In the genomic region with DNA sequence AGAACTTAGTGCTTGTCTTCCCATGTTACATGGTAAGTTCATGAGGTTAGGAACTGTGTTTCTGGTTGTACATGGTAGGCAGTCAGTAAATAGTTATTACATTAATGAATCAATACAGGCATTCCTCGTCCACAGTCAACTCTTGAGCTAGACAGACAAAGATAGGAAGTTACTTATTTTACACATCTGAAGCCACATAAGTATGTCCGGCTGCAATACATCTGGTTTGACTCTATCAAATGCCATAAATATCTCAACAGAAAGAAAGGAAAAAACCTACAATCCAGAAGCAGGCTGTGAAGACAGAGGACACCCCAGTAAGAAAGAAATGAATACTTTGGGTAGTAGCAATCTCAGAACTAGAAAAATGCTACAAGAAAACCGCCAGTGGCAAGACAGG, we compare ENCODE assay signal across 15 cellular contexts.
A peak's percentile ranks its signal among the peaks of the same experiment; 100 is the strongest.
DNase-seq lines count a peak whose midpoint lies in the region; ATAC-seq and TF ChIP-seq lines count a peak whose summit lies in the region.
"Had no signal": no experiment of that assay in that cellular context is flagged by ENCODE, and none has a peak within 500 bp of the region (broad histone marks: within the 10 kb centered on the region; RNA-seq: fewer than 3 reads in every experiment).

No MANE protein-coding gene starts in this region.

- CTCF ChIA-PET in Calu3 (lab: Charles Lee) (no interaction called here), IMR-90 (lab: Yijun Ruan, JAX) (interaction anchor here (0.6 kb wide), 1 partner anchor 30 kb away, joined by 7 read pairs; no protein-coding TSS in a partner anchor)

- H3K79me1 ChIP-seq in IMR-90 (ENCODE audit: low read depth in 1 of 2, low read length in 2 of 2) = peaks cover 40 to 90% of the 10 kb centered on the region in 2 experiments

- dilution Hi-C loops in IMR-90 (cut with HindIII; ENCODE audit: low sequenced_read_pairs, unreplicated experiment) = no loop called here

- peaks cover 17% of the 10 kb centered on the region for H3K9me1 ChIP-seq in IMR-90 (ENCODE audit: insufficient read depth, low read length)

- WGBS in IMR-90 (ENCODE audit: extremely low coverage in 2 of 2, insufficient read length in 1 of 2), 2 experiments = no CpG with 5 or more reads among the region's 3 CpGs

- H3K4ac ChIP-seq in IMR-90 (ENCODE audit: low read depth, low read length) = peak overlapping the region; percentile 36; the same call in 1 of the 2 replicates

- TF ChIP-seq POLR2A in IMR-90 (IDR thresholded peaks at IDR 0.05; ENCODE audit: low read depth, low read length) = no peak

- H2BK20ac ChIP-seq in IMR-90 (ENCODE audit: low read depth, low read length) = peak overlapping the region; percentile 69; the same call in 1 of the 2 replicates

- no peak overlapping the region for H2AK9ac ChIP-seq in IMR-90 (replicated peaks; ENCODE audit: low read depth, low read length, poor library complexity)

- H4K8ac ChIP-seq in IMR-90 (ENCODE audit: low read depth in 2 of 2, low read length in 2 of 2) = peak overlapping the region; percentile 35 to 84; a peak in 3 of 4 replicates

- no peaks in the 10 kb centered on the region; the same call in 1 of the 2 replicates for H3K36me3 ChIP-seq in IMR-90 (ENCODE audit: control insufficient read depth, insufficient read depth, low read length)
- H3K36me3 ChIP-seq: esophagus muscularis mucosa, pancreas, tibial nerve had no signal

- H3K4me1 ChIP-seq in IMR-90 (ENCODE audit: control insufficient read depth, insufficient read depth, low read length) = peaks cover 22% of the 10 kb centered on the region

- H4K20me1 ChIP-seq in IMR-90 (ENCODE audit: insufficient read depth, low read length) = no peaks in the 10 kb centered on the region

- H4K5ac ChIP-seq in IMR-90 (ENCODE audit: low read depth, low read length) = no peak overlapping the region

- H3K27ac ChIP-seq in IMR-90 (ENCODE audit: insufficient read depth, low read length) = peak overlapping the region; percentile 26; the same call in 1 of the 2 replicates
- H3K27ac ChIP-seq: esophagus muscularis mucosa, pancreas, WERI-Rb-1 had no signal

- H2AK5ac ChIP-seq in IMR-90 (ENCODE audit: low read depth, low read length) = no peak overlapping the region

- peak overlapping the region; percentile 87 for H2BK120ac ChIP-seq in IMR-90 (ENCODE audit: low read depth, low read length)

- H3K56ac ChIP-seq in IMR-90 (ENCODE audit: extremely low read depth, insufficient read depth, low read length) = peak overlapping the region; percentile 52

- H3K27ac Mint-ChIP-seq in Calu3 (ENCODE audit: unreplicated experiment) = peak overlapping the region; percentile 30
- peak overlapping the region; percentile 95 for H3K27ac Mint-ChIP-seq in activated naive CD8-positive, alpha-beta T cell treated with anti-CD3 and anti-CD28 coated beads for 36 hours
- H3K27ac Mint-ChIP-seq in nephron = peak overlapping the region; percentile 37 to 90 (median 88)

- intact Hi-C loops in Calu3 (cut with micrococcal nuclease; ENCODE audit: unreplicated experiment) (loop anchor here (5.0 kb wide), 1 partner anchor 86 kb away; the partner anchor contains the start of gene MAML2), IMR-90 (cut with micrococcal nuclease) (loop anchor here (5.0 kb wide), 1 partner anchor 86 kb away; the partner anchor contains the start of gene MAML2)

- H2BK15ac ChIP-seq in IMR-90 (ENCODE audit: low read depth, low read length) = peak overlapping the region; percentile 84; the same call in 1 of the 3 replicates

- peak overlapping the region; percentile 83 for H3K14ac ChIP-seq in IMR-90 (replicated peaks; ENCODE audit: low read depth, low read length)

- H3K4me3 Mint-ChIP-seq in Calu3 (ENCODE audit: low read depth, unreplicated experiment) (no peak overlapping the region), nephron (no peak overlapping the region)
- H3K4me3 Mint-ChIP-seq in activated naive CD8-positive, alpha-beta T cell treated with anti-CD3 and anti-CD28 coated beads for 36 hours = peak overlapping the region; percentile 57

- peak overlapping the region; percentile 71; the same call in 1 of the 2 replicates for H3K18ac ChIP-seq in IMR-90 (ENCODE audit: low read depth, low read length)

- H3K27me3 Mint-ChIP-seq in Calu3 (ENCODE audit: unreplicated experiment) (no peaks in the 10 kb centered on the region), nephron (ENCODE audit: low read depth) (no peaks in the 10 kb centered on the region)
- H3K27me3 Mint-ChIP-seq in activated naive CD8-positive, alpha-beta T cell treated with anti-CD3 and anti-CD28 coated beads for 36 hours = no peaks in the 10 kb centered on the region

- no peaks in the 10 kb centered on the region for H3K27me3 ChIP-seq in IMR-90 (ENCODE audit: control insufficient read depth, insufficient read depth, low read length)
- H3K27me3 ChIP-seq: esophagus muscularis mucosa, pancreas, tibial nerve had no signal

- H3K23ac ChIP-seq in IMR-90 (ENCODE audit: low read depth, low read length) = peak overlapping the region; percentile 83; the same call in 1 of the 2 replicates

- POLR2A ChIA-PET in IMR-90 (lab: Charles Lee; ENCODE audit: unreplicated experiment) = interaction anchor here (0.5 kb wide), 1 partner anchor 30 kb away, joined by 5 read pairs; no protein-coding TSS in a partner anchor

- peak overlapping the region; percentile 90 for H2BK5ac ChIP-seq in IMR-90 (ENCODE audit: low read depth, low read length, poor library complexity, severe bottlenecking)

- peak overlapping the region; percentile 10; the same call in 1 of the 2 replicates for H3K9ac ChIP-seq in IMR-90 (ENCODE audit: low read depth, low read length)

- in situ Hi-C loops in IMR-90 (cut with MboI; ENCODE audit: low sequenced_read_pairs) = no loop called here

- peak overlapping the region; percentile 55; the same call in 1 of the 2 replicates for H3K4me2 ChIP-seq in IMR-90 (ENCODE audit: low read depth, low read length)

- H4K91ac ChIP-seq in IMR-90 (ENCODE audit: insufficient read depth, low read depth, low read length) = no peak overlapping the region

- ATAC-seq in IMR-90 (ENCODE audit: low read depth) = peak; percentile 9; the same call in 1 of the 2 replicates
- no peak for ATAC-seq in GM21576 (IDR thresholded peaks at IDR 0.05; ENCODE audit: unreplicated experiment)
- ATAC-seq in HG03432 (IDR thresholded peaks at IDR 0.05; ENCODE audit: unreplicated experiment) = no peak

- peaks cover 2% of the 10 kb centered on the region for H3K9me3 Mint-ChIP-seq in Calu3 (ENCODE audit: low read depth, unreplicated experiment)
- peaks cover 1% of the 10 kb centered on the region for H3K9me3 Mint-ChIP-seq in activated naive CD8-positive, alpha-beta T cell treated with anti-CD3 and anti-CD28 coated beads for 36 hours
- no peaks in the 10 kb centered on the region for H3K9me3 Mint-ChIP-seq in nephron

- no peaks in the 10 kb centered on the region for H3K9me3 ChIP-seq in IMR-90 (ENCODE audit: control insufficient read depth, insufficient read depth, low read length)
- H3K9me3 ChIP-seq: esophagus muscularis mucosa, pancreas, tibial nerve had no signal

- TF ChIP-seq CTCF in Calu3 (IDR thresholded peaks at IDR 0.05; ENCODE audit: unreplicated experiment) (no peak), IMR-90 (conservative IDR thresholded peaks at IDR 0.05; ENCODE audit: low read depth, low read length) (no peak), nephron (IDR thresholded peaks at IDR 0.05; ENCODE audit: unreplicated experiment in 3 of 3) (no peak)

- no TSS peak for BruUV-seq in Calu3 (replicated peaks; lab: Mats Ljungman, UMichigan)
- no TSS peak for BruUV-seq in IMR-90 (replicated peaks; lab: Mats Ljungman, UMichigan)

- peaks cover 12% of the 10 kb centered on the region for H3K36me3 Mint-ChIP-seq in Calu3 (ENCODE audit: insufficient read depth, unreplicated experiment)
- H3K36me3 Mint-ChIP-seq in activated naive CD8-positive, alpha-beta T cell treated with anti-CD3 and anti-CD28 coated beads for 36 hours = peaks cover 46% of the 10 kb centered on the region
- H3K36me3 Mint-ChIP-seq in nephron (ENCODE audit: low read depth) = peaks cover 8% of the 10 kb centered on the region

- H3K4me1 Mint-ChIP-seq in Calu3 (ENCODE audit: low read depth, unreplicated experiment) = peaks cover 50% of the 10 kb centered on the region
- peaks cover 87% of the 10 kb centered on the region for H3K4me1 Mint-ChIP-seq in activated naive CD8-positive, alpha-beta T cell treated with anti-CD3 and anti-CD28 coated beads for 36 hours
- H3K4me1 Mint-ChIP-seq in nephron = peaks cover 66% of the 10 kb centered on the region

- TF ChIP-seq RAD21 in IMR-90 (IDR thresholded peaks at IDR 0.05; ENCODE audit: low read length) = no peak

- no peak overlapping the region for H3K4me3 ChIP-seq in IMR-90 (ENCODE audit: insufficient read depth, low read depth, low read length)
- H3K4me3 ChIP-seq: esophagus muscularis mucosa, pancreas, tibial nerve had no signal

- no peak overlapping the region for H2AFZ ChIP-seq in IMR-90 (replicated peaks; ENCODE audit: low read length, poor library complexity)

- DNase-seq in Calu3 (no peak), IMR-90 (no peak), HuH-7.5 (ENCODE audit: low spot score) (no peak)
- DNase-seq in activated naive CD8-positive, alpha-beta T cell treated with anti-CD3 and anti-CD28 coated beads for 36 hours = no peak
- DNase-seq in activated CD8-positive, alpha-beta memory T cell treated with anti-CD3 and anti-CD28 coated beads for 24 hours = no peak
- DNase-seq: aorta, GOT3, NCI-H1417, pancreas, WERI-Rb-1 had no signal

TF ChIP-seq in IMR-90, 13 proteins besides CTCF, POLR2A, EP300 and RAD21 (continues in another document):
- TF ChIP-seq RFX5 (IDR thresholded peaks at IDR 0.05; ENCODE audit: low read depth, low read length) (no peak), CEBPB (IDR thresholded peaks at IDR 0.05; ENCODE audit: low read depth, low read length) (no peak), MAFK (IDR thresholded peaks at IDR 0.05; ENCODE audit: low read depth, low read length) (no peak), RCOR1 (IDR thresholded peaks at IDR 0.05; ENCODE audit: insufficient replicate concordance, low read length) (no peak)
- TF ChIP-seq, protein P1, sequence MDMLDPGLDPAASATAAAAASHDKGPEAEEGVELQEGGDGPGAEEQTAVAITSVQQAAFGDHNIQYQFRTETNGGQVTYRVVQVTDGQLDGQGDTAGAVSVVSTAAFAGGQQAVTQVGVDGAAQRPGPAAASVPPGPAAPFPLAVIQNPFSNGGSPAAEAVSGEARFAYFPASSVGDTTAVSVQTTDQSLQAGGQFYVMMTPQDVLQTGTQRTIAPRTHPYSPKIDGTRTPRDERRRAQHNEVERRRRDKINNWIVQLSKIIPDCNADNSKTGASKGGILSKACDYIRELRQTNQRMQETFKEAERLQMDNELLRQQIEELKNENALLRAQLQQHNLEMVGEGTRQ (IDR thresholded peaks at IDR 0.05; ENCODE audit: low read depth, low read length) = no peak

Comparison
In these comparisons a context has a peak if more than half of its experiments do, and no peak if none do; other contexts are left out.
1. H3K27ac Mint-ChIP-seq: peak in every context shown above with its lines; median percentile 95 in activated naive CD8-positive, alpha-beta T cell treated with anti-CD3 and anti-CD28 coated beads for 36 hours; 88 in nephron; 30 in Calu3.